In the genomic region with DNA sequence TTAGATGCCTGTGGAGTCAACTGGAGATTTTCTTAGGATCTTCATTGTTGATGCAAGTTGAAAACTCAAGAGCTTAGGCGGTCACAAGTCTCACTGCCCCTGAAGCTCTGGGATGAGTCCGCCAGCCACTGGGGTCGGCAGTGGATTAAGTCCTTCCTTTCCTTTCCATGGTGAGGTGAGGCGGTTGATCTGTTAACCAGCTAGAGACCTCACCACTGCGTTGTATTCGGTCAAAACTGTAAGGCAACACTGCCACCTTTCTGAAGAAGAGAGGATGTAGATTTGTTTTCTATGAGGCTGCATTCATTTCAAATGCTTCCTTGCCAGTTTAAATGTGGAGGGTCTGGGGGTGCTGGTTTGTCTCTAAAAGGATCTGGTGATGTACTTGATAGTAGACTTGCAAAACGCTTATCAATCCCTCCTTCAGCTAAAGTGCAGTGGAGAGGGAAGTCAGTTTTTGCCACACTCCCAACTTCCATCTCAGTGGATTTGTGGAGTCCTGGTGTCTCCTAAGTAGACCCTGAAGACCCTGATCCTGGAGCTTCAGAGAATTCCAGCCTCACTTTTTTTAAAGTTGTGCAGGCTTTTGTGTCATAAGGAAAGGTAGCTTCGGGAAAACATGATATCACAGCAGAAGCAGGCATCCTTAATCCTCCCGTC, we compare ENCODE assay signal across 9 cellular contexts. TPM values are rescaled to one million over a fixed set of nuclear protein-coding genes. Genes with fewer than 3 reads are reported as not detected.
DNase-seq lines count a peak whose midpoint lies in the region; ATAC-seq and TF ChIP-seq lines count a peak whose summit lies in the region.
"Had no signal": no experiment of that assay in that cellular context is flagged by ENCODE, and none has a peak within 500 bp of the region (broad histone marks: within the 10 kb centered on the region; RNA-seq: fewer than 3 reads in every experiment).

No MANE protein-coding gene starts in this region.

- 1 to 3% methylated on average over 9 of the region's 9 CpGs for WGBS in aorta, 2 donors

- DNase-seq in D341Med (ENCODE audit: low spot score) (peak; percentile 34), KBM-7 (peak; percentile 6), cardiac fibroblast (ENCODE audit: low read depth in 2 of 2) (peak; percentile 56 to 76), left lung (no peak), aorta (no peak), NCI-H1436 (lab: John Stamatoyannopoulos, UW) (no peak)
- no peak for DNase-seq in stimulated activated CD4-positive, alpha-beta T cell treated with anti-CD3 and anti-CD28 coated beads, Interleukin-2, amount 100 ng/mL, for 48 hours

- H3K27me3 ChIP-seq in left lung (peaks cover 34 to 57% of the 10 kb centered on the region in 2 donors), aorta (ENCODE audit: control insufficient read depth in 1 of 2, insufficient read depth in 2 of 2, low read length in 1 of 2) (no peaks in the 10 kb centered on the region)

- ATAC-seq in left lung (peak; percentile 64), aorta (ENCODE audit: low FRiP score) (peak; percentile 76), HG02981 (IDR thresholded peaks at IDR 0.05; ENCODE audit: unreplicated experiment) (no peak)

- H3K4me1 ChIP-seq in left lung (peaks cover 4 to 11% of the 10 kb centered on the region in 2 donors), aorta (ENCODE audit: control insufficient read depth in 1 of 2, insufficient read depth in 2 of 2, low read length in 2 of 2) (peaks cover 0 to 6% of the 10 kb centered on the region in 2 donors)

- H3K36me3 ChIP-seq in left lung (no peaks in the 10 kb centered on the region), aorta (ENCODE audit: control insufficient read depth in 1 of 2, insufficient read depth in 2 of 2, low read length in 1 of 2) (no peaks in the 10 kb centered on the region)

- no peak overlapping the region for H3K27ac ChIP-seq in left lung
- peak overlapping the region; percentile 85 to 91 for H3K27ac ChIP-seq in aorta (ENCODE audit: low read depth in 1 of 2, low read length in 2 of 2)
- H3K27ac ChIP-seq: epithelial cell of prostate had no signal

- TF ChIP-seq CTCF in cardiac fibroblast (IDR thresholded peaks at IDR 0.05; ENCODE audit: low read depth, low read length), result peak; percentile 22
- no peak for TF ChIP-seq CTCF in left lung (IDR thresholded peaks at IDR 0.05)

- in situ Hi-C loops in KBM-7 (cut with MboI; ENCODE audit: low pct_unique_long_range_greater_than_20kb, low sequenced_read_pairs), result no loop called here

- H3K4me3 ChIP-seq in cardiac fibroblast (replicated peaks in 1 of 2; ENCODE audit: low read depth in 2 of 2, low read length in 2 of 2), result no peak overlapping the region
- no peak overlapping the region for H3K4me3 ChIP-seq in left lung
- peak overlapping the region; percentile 84 to 87 for H3K4me3 ChIP-seq in aorta (ENCODE audit: low read length in 2 of 2)

- intact Hi-C loops in left lung (cut with DNase I) (loop anchor here in 1 of 2 donors (10.0 kb wide), 1 partner anchor 413 kb away; no protein-coding TSS in a partner anchor), aorta (cut with DNase I) (loop anchor here (2.0 to 10.0 kb wide), 10 partner anchors 39 to 489 kb away; no protein-coding TSS in a partner anchor)

- H3K9me3 ChIP-seq in left lung (no peaks in the 10 kb centered on the region), aorta (ENCODE audit: control insufficient read depth, low read length) (no peaks in the 10 kb centered on the region)

RNA-seq across cellular contexts. Expression of gene MYOCD, which starts 1.7 kb away (rescaled TPM):
- total RNA-seq in left lung, result 1 to 10 TPM; 3.3 to 5.4 TPM
- 100 to 1,000 TPM in 1 of 2 donors, 10 to 100 TPM in 1; 91.6 to 251 TPM for total RNA-seq in aorta
- 10 to 100 TPM; 24.8 to 31.2 TPM for polyA plus RNA-seq in aorta

Comparison
In these comparisons a context has a peak if more than half of its experiments do, and no peak if none do; other contexts are left out.
1. DNase-seq: peak in D341Med (single experiment), KBM-7 (single experiment) and cardiac fibroblast (2 of 2); none in left lung (0 of 2), aorta (0 of 2), NCI-H1436 (single experiment) and stimulated activated CD4-positive, alpha-beta T cell treated with anti-CD3 and anti-CD28 coated beads, Interleukin-2, amount 100 ng/mL, for 48 hours (0 of 2).
2. H3K4me3 ChIP-seq: peak in aorta (2 of 2); none in cardiac fibroblast (0 of 2) and left lung (0 of 2).
3. H3K27ac ChIP-seq: peak in aorta (2 of 2); none in left lung (0 of 2).
4. RNA of gene MYOCD, which starts 1.7 kb away (total RNA-seq): 91.6 to 251 TPM in aorta; 3.3 to 5.4 TPM in left lung; every median in the first group is over 10 times any median in the second.